Comparison of ENCODE assay signal across 10 cellular contexts in genomic region chr19:3784607-3785463, GRCh38. TPM values are rescaled to one million over a fixed set of nuclear protein-coding genes. Genes with fewer than 3 reads are reported as not detected.
DNase-seq lines count a peak whose midpoint lies in the region; ATAC-seq and TF ChIP-seq lines count a peak whose summit lies in the region.
"Had no signal": no experiment of that assay in that cellular context is flagged by ENCODE, and none has a peak within 500 bp of the region (broad histone marks: within the 10 kb centered on the region; RNA-seq: fewer than 3 reads in every experiment).

No MANE protein-coding gene starts in this region.

- no peaks in the 10 kb centered on the region for H3K27me3 ChIP-seq in PC-3 (ENCODE audit: low read length)
- H3K27me3 ChIP-seq in esophagus (ENCODE audit: control insufficient read depth in 1 of 2, insufficient read depth in 2 of 2, low read length in 2 of 2): no peaks in the 10 kb centered on the region

- H3K9me2 ChIP-seq in PC-3 (replicated peaks; ENCODE audit: low read length): no peaks in the 10 kb centered on the region

- TF ChIP-seq CTCF in PC-3 (conservative IDR thresholded peaks at IDR 0.05; ENCODE audit: low read depth, low read length) (no peak), osteocyte (IDR thresholded peaks at IDR 0.05) (no peak)

- H3K27ac ChIP-seq in PC-3 (ENCODE audit: low read length) (no peak overlapping the region), esophagus (ENCODE audit: low read depth in 2 of 2, low read length in 1 of 2) (no peak overlapping the region)

- CTCF ChIA-PET in PC-3 (lab: Charles Lee): no interaction called here

- H3K4me1 ChIP-seq in ES-I3 (ENCODE audit: insufficient read depth, low read length): no peaks in the 10 kb centered on the region
- no peaks in the 10 kb centered on the region for H3K4me1 ChIP-seq in PC-3 (ENCODE audit: insufficient read depth, low read length)
- peaks cover 4 to 9% of the 10 kb centered on the region in 2 donors for H3K4me1 ChIP-seq in esophagus (ENCODE audit: control insufficient read depth in 2 of 2, insufficient read depth in 2 of 2, low read length in 1 of 2)

- 0 out of 2 replicates have a peak overlapping the region, but pooled peaks have one; percentile 22 for H2AFZ ChIP-seq in PC-3 (ENCODE audit: low read length)

- no peaks in the 10 kb centered on the region for H3F3A ChIP-seq in PC-3 (ENCODE audit: low read length, unreplicated experiment)

- peak overlapping the region; percentile 18 for H3K4me3 Mint-ChIP-seq in osteocyte (ENCODE audit: unreplicated experiment)

- H3K9me3 ChIP-seq in ES-I3 (ENCODE audit: control insufficient read depth, insufficient read depth, low read length) (peaks cover 15% of the 10 kb centered on the region), PC-3 (ENCODE audit: low read length) (0 out of 2 replicates have a peak, but pooled peaks cover 13% of the 10 kb centered on the region), esophagus (ENCODE audit: control insufficient read depth in 2 of 2, insufficient read depth in 1 of 2, low read depth in 1 of 2, low read length in 1 of 2) (peaks cover 16 to 25% of the 10 kb centered on the region in 2 donors)

- intact Hi-C loops in PC-3 (cut with micrococcal nuclease): no loop called here

- peak overlapping the region; percentile 62 for H3K4me2 ChIP-seq in PC-3 (ENCODE audit: low read length)

- peak overlapping the region; percentile 70 for H3K9ac ChIP-seq in ES-I3 (ENCODE audit: low read depth, low read length)
- no peak overlapping the region for H3K9ac ChIP-seq in PC-3 (ENCODE audit: low read length)

- H3K4me3 ChIP-seq in PC-3 (ENCODE audit: low read length) (no peak overlapping the region; the same call in 1 of the 2 replicates), esophagus (ENCODE audit: low read depth in 1 of 2, low read length in 2 of 2) (peak overlapping the region; percentile 41 to 55)

- peaks cover 6% of the 10 kb centered on the region for H3K4me1 Mint-ChIP-seq in osteocyte (ENCODE audit: unreplicated experiment)

- no peaks in the 10 kb centered on the region for H4K20me1 ChIP-seq in PC-3 (ENCODE audit: low read length)

- H3K36me3 Mint-ChIP-seq in osteocyte (ENCODE audit: unreplicated experiment): no peaks in the 10 kb centered on the region

- peaks cover 10% of the 10 kb centered on the region for H3K9me3 Mint-ChIP-seq in osteocyte (ENCODE audit: unreplicated experiment)

- POLR2A ChIA-PET in PC-3 (lab: Charles Lee; ENCODE audit: unreplicated experiment): no interaction called here

- H3K36me3 ChIP-seq in ES-I3 (ENCODE audit: insufficient read depth, low read length) (peaks cover 4% of the 10 kb centered on the region; the same call in 1 of the 2 replicates), PC-3 (ENCODE audit: low read depth, low read length) (no peaks in the 10 kb centered on the region), esophagus (ENCODE audit: control insufficient read depth in 2 of 2, insufficient read depth in 2 of 2, low read length in 1 of 2) (no peaks in the 10 kb centered on the region)

- ATAC-seq in PC-3 (peak; percentile 42; the same call in 1 of the 2 replicates), HG03175 (IDR thresholded peaks at IDR 0.05; ENCODE audit: unreplicated experiment) (no peak)

- no peaks in the 10 kb centered on the region for H3K79me2 ChIP-seq in PC-3 (ENCODE audit: low read length)

- WGBS in esophagus, 2 donors: 22 to 27% methylated on average over 25 of the region's 25 CpGs

- peak; percentile 29 for DNase-seq in PC-3
- DNase-seq in osteocyte (ENCODE audit: extremely low spot score, unreplicated experiment): no peak
- DNase-seq in stimulated activated CD4-positive, alpha-beta T cell treated with anti-CD3 and anti-CD28 coated beads, Interleukin-1b, Interleukin-23, amount 100 ng/mL, for 48 hours: no peak
- DNase-seq in T1000 (lab: John Stamatoyannopoulos, UW): no peak
- DNase-seq: midbrain, NCI-H2029 had no signal

- peaks cover 27% of the 10 kb centered on the region for H3K27me3 Mint-ChIP-seq in osteocyte (ENCODE audit: unreplicated experiment)

- H3K27ac Mint-ChIP-seq in osteocyte (ENCODE audit: unreplicated experiment): no peak overlapping the region

- BruUV-seq in PC-3 (replicated peaks; lab: Mats Ljungman, UMichigan): no TSS peak

RNA-seq across cellular contexts. Expression of gene MATK, which starts 1.3 kb away (rescaled TPM):
- total RNA-seq in PC-3 (2014; rRNA removed) (not detected in 2 replicates), osteocyte (not detected in 2 replicates)
- polyA plus RNA-seq in esophagus: 1 to 10 TPM; 2.4 to 2.6 TPM

RNA-seq across cellular contexts. Expression of gene RAX2, which starts 12.8 kb away (rescaled TPM):
- total RNA-seq in PC-3 (2014; rRNA removed): not detected in 2 replicates
- polyA plus RNA-seq in esophagus: not detected
- total RNA-seq in osteocyte: not detected in 2 replicates
- total RNA-seq: T-helper 2 cell treated with Interferon-gamma antibody and Interleukin-4, amounts not matched to agents 100 ng/mL and 5 ng/mL, for 36 hours had no signal

RNA-seq across cellular contexts. Expression of gene MRPL54, which starts 22.4 kb away (rescaled TPM):
- total RNA-seq in PC-3 (2014; rRNA removed) (73.9 and 80.8 TPM in 2 replicates), osteocyte (43.8 and 53.2 TPM in 2 replicates)
- polyA plus RNA-seq in esophagus: 10 to 100 TPM; 80.0 to 83.8 TPM

RNA-seq across cellular contexts. Expression of gene APBA3, which starts 23.3 kb away (rescaled TPM):
- total RNA-seq in PC-3 (2014; rRNA removed) (21.4 and 23.9 TPM in 2 replicates), osteocyte (21.6 and 24.7 TPM in 2 replicates)
- polyA plus RNA-seq in esophagus: 10 to 100 TPM; 12.1 to 16.3 TPM
